In the genomic region with DNA sequence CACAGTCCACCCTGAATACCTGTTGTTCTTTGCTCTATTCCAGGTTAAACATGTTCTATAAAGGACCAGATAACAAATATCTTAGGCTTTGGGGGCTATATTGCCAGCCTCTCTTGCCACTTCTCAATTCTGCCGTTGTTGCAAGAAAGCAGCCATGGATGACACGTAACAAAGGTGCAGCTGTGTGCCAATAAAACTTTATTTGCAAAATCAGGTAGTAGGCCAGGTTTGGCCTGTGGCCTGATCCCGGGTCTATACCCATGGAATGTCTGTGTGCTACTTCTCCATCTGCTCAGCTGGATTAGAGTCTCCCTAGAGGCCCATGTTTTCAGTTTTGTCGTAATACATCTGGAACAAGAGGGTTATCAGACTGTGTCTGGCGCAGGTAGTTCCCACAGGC, we compare ENCODE assay signal across 1 cellular context.
TF ChIP-seq lines count a peak whose summit lies in the region.

No MANE protein-coding gene starts in this region.

TF ChIP-seq in GM23338, 12 proteins besides CTCF, POLR2A, EP300 and RAD21 (continued from another document):
- TF ChIP-seq, protein P1, sequence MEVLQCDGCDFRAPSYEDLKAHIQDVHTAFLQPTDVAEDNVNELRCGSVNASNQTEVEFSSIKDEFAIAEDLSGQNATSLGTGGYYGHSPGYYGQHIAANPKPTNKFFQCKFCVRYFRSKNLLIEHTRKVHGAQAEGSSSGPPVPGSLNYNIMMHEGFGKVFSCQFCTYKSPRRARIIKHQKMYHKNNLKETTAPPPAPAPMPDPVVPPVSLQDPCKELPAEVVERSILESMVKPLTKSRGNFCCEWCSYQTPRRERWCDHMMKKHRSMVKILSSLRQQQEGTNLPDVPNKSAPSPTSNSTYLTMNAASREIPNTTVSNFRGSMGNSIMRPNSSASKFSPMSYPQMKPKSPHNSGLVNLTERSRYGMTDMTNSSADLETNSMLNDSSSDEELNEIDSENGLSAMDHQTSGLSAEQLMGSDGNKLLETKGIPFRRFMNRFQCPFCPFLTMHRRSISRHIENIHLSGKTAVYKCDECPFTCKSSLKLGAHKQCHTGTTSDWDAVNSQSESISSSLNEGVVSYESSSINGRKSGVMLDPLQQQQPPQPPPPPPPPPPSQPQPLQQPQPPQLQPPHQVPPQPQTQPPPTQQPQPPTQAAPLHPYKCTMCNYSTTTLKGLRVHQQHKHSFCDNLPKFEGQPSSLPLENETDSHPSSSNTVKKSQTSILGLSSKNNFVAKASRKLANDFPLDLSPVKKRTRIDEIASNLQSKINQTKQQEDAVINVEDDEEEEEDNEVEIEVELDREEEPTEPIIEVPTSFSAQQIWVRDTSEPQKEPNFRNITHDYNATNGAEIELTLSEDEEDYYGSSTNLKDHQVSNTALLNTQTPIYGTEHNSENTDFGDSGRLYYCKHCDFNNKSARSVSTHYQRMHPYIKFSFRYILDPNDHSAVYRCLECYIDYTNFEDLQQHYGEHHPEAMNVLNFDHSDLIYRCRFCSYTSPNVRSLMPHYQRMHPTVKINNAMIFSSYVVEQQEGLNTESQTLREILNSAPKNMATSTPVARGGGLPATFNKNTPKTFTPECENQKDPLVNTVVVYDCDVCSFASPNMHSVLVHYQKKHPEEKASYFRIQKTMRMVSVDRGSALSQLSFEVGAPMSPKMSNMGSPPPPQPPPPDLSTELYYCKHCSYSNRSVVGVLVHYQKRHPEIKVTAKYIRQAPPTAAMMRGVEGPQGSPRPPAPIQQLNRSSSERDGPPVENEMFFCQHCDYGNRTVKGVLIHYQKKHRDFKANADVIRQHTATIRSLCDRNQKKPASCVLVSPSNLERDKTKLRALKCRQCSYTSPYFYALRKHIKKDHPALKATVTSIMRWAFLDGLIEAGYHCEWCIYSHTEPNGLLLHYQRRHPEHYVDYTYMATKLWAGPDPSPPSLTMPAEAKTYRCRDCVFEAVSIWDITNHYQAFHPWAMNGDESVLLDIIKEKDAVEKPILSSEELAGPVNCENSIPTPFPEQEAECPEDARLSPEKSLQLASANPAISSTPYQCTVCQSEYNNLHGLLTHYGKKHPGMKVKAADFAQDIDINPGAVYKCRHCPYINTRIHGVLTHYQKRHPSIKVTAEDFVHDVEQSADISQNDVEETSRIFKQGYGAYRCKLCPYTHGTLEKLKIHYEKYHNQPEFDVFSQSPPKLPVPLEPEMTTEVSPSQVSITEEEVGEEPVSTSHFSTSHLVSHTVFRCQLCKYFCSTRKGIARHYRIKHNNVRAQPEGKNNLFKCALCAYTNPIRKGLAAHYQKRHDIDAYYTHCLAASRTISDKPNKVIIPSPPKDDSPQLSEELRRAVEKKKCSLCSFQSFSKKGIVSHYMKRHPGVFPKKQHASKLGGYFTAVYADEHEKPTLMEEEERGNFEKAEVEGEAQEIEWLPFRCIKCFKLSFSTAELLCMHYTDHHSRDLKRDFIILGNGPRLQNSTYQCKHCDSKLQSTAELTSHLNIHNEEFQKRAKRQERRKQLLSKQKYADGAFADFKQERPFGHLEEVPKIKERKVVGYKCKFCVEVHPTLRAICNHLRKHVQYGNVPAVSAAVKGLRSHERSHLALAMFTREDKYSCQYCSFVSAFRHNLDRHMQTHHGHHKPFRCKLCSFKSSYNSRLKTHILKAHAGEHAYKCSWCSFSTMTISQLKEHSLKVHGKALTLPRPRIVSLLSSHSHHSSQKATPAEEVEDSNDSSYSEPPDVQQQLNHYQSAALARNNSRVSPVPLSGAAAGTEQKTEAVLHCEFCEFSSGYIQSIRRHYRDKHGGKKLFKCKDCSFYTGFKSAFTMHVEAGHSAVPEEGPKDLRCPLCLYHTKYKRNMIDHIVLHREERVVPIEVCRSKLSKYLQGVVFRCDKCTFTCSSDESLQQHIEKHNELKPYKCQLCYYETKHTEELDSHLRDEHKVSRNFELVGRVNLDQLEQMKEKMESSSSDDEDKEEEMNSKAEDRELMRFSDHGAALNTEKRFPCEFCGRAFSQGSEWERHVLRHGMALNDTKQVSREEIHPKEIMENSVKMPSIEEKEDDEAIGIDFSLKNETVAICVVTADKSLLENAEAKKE (CRISPR knock-in tag; IDR thresholded peaks at IDR 0.05) = no peak
